Comparison of ENCODE assay signal across 1 cellular context in the genomic region with DNA sequence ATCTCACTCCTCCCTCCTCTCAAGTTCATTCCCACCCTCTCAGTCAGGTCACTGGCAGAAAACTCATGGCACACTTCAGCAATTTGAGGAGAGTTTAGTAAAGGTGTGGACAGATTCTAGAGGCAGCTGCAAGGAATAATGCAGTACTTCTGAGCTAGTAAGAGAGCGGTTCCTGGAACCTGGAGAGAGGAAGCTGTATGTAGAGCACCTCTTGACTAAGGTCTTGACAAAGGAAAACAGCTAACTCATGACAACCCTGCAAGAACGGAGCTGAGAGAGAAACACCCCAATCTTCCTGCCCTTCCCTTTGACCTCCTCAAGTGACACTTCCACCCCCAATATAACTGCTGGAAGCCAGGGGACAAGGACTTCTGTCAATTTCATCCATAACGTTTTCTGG.
TF ChIP-seq lines count a peak whose summit lies in the region.

No MANE protein-coding gene starts in this region.

TF ChIP-seq in IMR-90, 13 proteins besides CTCF, POLR2A, EP300 and RAD21 (continued from another document):
- no peak for TF ChIP-seq MXI1 (IDR thresholded peaks at IDR 0.05; ENCODE audit: borderline replicate concordance, low read depth, low read length)
- no peak for TF ChIP-seq CEBPB (IDR thresholded peaks at IDR 0.05; ENCODE audit: low read depth, low read length)
- TF ChIP-seq, protein P1, sequence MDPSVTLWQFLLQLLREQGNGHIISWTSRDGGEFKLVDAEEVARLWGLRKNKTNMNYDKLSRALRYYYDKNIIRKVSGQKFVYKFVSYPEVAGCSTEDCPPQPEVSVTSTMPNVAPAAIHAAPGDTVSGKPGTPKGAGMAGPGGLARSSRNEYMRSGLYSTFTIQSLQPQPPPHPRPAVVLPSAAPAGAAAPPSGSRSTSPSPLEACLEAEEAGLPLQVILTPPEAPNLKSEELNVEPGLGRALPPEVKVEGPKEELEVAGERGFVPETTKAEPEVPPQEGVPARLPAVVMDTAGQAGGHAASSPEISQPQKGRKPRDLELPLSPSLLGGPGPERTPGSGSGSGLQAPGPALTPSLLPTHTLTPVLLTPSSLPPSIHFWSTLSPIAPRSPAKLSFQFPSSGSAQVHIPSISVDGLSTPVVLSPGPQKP (IDR thresholded peaks at IDR 0.05; ENCODE audit: borderline replicate concordance, low read depth, low read length) = no peak
- TF ChIP-seq MAFK (IDR thresholded peaks at IDR 0.05; ENCODE audit: low read depth, low read length) = no peak
- no peak for TF ChIP-seq RCOR1 (IDR thresholded peaks at IDR 0.05; ENCODE audit: insufficient replicate concordance, low read length)
- TF ChIP-seq FOS (IDR thresholded peaks at IDR 0.05; ENCODE audit: low read depth, low read length) = no peak
- no peak for TF ChIP-seq SMC3 (IDR thresholded peaks at IDR 0.05; ENCODE audit: low read depth, low read length)
TF ChIP-seq in IMR-90: peak in this region for 0.
